In the genomic region with DNA sequence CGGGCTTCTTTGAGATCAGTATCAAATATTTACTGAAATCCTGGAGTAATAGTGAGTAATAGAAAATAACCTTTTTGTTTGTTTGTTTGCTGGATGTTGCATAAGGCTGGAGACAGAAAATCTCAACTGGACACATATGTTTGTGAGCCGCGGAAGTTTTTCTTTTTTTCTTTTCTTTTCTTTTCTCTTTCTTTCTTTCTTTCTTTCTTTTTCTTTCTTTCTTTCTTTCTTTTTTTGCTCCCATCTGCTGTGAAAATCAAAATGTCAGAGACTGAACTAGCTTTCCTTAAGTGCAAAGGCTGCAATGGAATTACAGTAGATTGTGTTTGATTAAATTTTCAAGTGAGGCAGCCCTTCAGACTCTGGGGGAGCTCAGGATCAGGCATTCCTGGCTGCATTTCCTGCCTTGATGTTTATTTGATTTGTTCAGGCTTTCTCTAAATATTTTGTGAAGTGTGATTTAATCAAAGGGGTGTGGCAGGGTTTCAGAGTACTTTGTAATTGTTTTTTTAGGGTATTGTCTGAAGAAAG, we compare ENCODE assay signal across 8 cellular contexts. TPM values are rescaled to one million over a fixed set of nuclear protein-coding genes. Genes with fewer than 3 reads are reported as not detected.
DNase-seq lines count a peak whose midpoint lies in the region; ATAC-seq, FAIRE-seq and TF ChIP-seq lines count a peak whose summit lies in the region.

No MANE protein-coding gene starts in this region.

- H3K9ac ChIP-seq in mucosa of stomach (ENCODE audit: low read length), result peak overlapping the region; percentile 56

- TF ChIP-seq POLR2A in GM12892 (IDR thresholded peaks at IDR 0.05; ENCODE audit: low read depth, low read length), result no peak

- no peak for FAIRE-seq in GM12892 (lab: Jason Lieb, UNC)

- peak overlapping the region; percentile 80 for H3K4me3 ChIP-seq in AG09309 (ENCODE audit: control insufficient read depth, low read depth, low read length)
- H3K4me3 ChIP-seq in Jurkat, Clone E6-1 (ENCODE audit: low read length), result peak overlapping the region; percentile 43; the same call in 1 of the 2 replicates
- H3K4me3 ChIP-seq in cardiac fibroblast (replicated peaks in 1 of 2; ENCODE audit: low read depth in 2 of 2, low read length in 2 of 2), result peak overlapping the region; percentile 70 to 72
- peak overlapping the region; percentile 35 for H3K4me3 ChIP-seq in mucosa of stomach (ENCODE audit: low read length)

- H3K36me3 ChIP-seq in mucosa of stomach (ENCODE audit: control insufficient read depth, insufficient read depth, low read length), result no peaks in the 10 kb centered on the region

- TF ChIP-seq CTCF in AG09309 (IDR thresholded peaks at IDR 0.05; ENCODE audit: control insufficient read depth, insufficient read depth, low read depth, low read length, missing control alignments), result no peak
- no peak for TF ChIP-seq CTCF in cardiac fibroblast (IDR thresholded peaks at IDR 0.05; ENCODE audit: low read depth, low read length)

- H3K4me1 ChIP-seq in mucosa of stomach (ENCODE audit: control insufficient read depth, insufficient read depth, low read length), result peaks cover 30% of the 10 kb centered on the region

- ATAC-seq in HG03520 (IDR thresholded peaks at IDR 0.05; ENCODE audit: unreplicated experiment) (no peak), HG02798 (IDR thresholded peaks at IDR 0.05; ENCODE audit: poor library complexity, unreplicated experiment) (no peak)

- H3K27me3 ChIP-seq in mucosa of stomach (ENCODE audit: control insufficient read depth, insufficient read depth, low read length), result no peaks in the 10 kb centered on the region

- DNase-seq in AG09309 (ENCODE audit: low read depth), result no peak
- no peak for DNase-seq in Jurkat, Clone E6-1 (ENCODE audit: low read depth, low spot score)
- no peak for DNase-seq in cardiac fibroblast (ENCODE audit: low read depth in 2 of 2)
- DNase-seq in GM12892 (ENCODE audit: insufficient read length), result no peak
- DNase-seq in NCI-H510A treated with DMSO at 0.1 percent for 48 hours (lab: John Stamatoyannopoulos, UW), result no peak

- no peaks in the 10 kb centered on the region for H3K9me3 ChIP-seq in mucosa of stomach (ENCODE audit: control insufficient read depth, low read length)

RNA-seq across cellular contexts. Expression of a gene that starts 0.3 kb away (rescaled TPM):
- polyA plus RNA-seq in Jurkat, Clone E6-1 (2012; ENCODE audit: insufficient read depth, insufficient read length), result 5.1 TPM
- 1.2 TPM for polyA plus RNA-seq in GM12892 (2012; ENCODE audit: missing spikeins)
